Comparison of ENCODE assay signal across 8 cellular contexts in genomic region chr16:58020628-58021521, GRCh38. TPM values are rescaled to one million over a fixed set of nuclear protein-coding genes. Genes with fewer than 3 reads are reported as not detected.
A peak's percentile ranks its signal among the peaks of the same experiment; 100 is the strongest.
DNase-seq lines count a peak whose midpoint lies in the region; ATAC-seq and TF ChIP-seq lines count a peak whose summit lies in the region.

No MANE protein-coding gene starts in this region.

- intact Hi-C loops in heart right ventricle (cut with DNase I) = loop anchor here (1.0 to 10.0 kb wide), 7 partner anchors 100 to 176 kb away; partner anchors contain the start of genes CSNK2A2 (in 5 of the 10) and CFAP20 (in 1 of the 10)

- H3K4me3 Mint-ChIP-seq in activated naive CD8-positive, alpha-beta T cell = no peak overlapping the region

- H3K4me1 Mint-ChIP-seq in activated naive CD8-positive, alpha-beta T cell (ENCODE audit: low read depth) = peaks cover 16% of the 10 kb centered on the region

- no peaks in the 10 kb centered on the region for H3K36me3 Mint-ChIP-seq in activated naive CD8-positive, alpha-beta T cell

- ATAC-seq in GM19395 (IDR thresholded peaks at IDR 0.05; ENCODE audit: unreplicated experiment) = peak; percentile 50
- peak in 4 of 8 donors; percentile 22 to 37 (median 30) for ATAC-seq in heart right ventricle

- DNase-seq in BE2C (peak; percentile 76), RPMI7951 (ENCODE audit: low read depth) (peak; percentile 33), heart right ventricle (peak; percentile 66 to 75), retina (peak; percentile 88), NCI-H187 treated with DMSO at 0.1 percent for 48 hours (lab: John Stamatoyannopoulos, UW) (no peak), NCI-H1105 treated with DMSO at 0.1 percent for 48 hours (lab: John Stamatoyannopoulos, UW) (no peak)

- H3K4me1 ChIP-seq in BE2C = peaks cover 33% of the 10 kb centered on the region
- peaks cover 17 to 58% (median 47%) of the 10 kb centered on the region in 9 donors for H3K4me1 ChIP-seq in heart right ventricle

- no peaks in the 10 kb centered on the region; the same call in 1 of the 2 replicates for H3K36me3 ChIP-seq in BE2C
- peaks cover 0 to 39% (median 0%) of the 10 kb centered on the region in 9 donors for H3K36me3 ChIP-seq in heart right ventricle

- no peak overlapping the region for H3K4me3 ChIP-seq in BE2C (ENCODE audit: low read depth, low read length)
- no peak overlapping the region for H3K4me3 ChIP-seq in heart right ventricle

- no peaks in the 10 kb centered on the region for H3K9me3 Mint-ChIP-seq in activated naive CD8-positive, alpha-beta T cell (ENCODE audit: low read depth)

- peak; percentile 89 for TF ChIP-seq CTCF in BE2C (IDR thresholded peaks at IDR 0.05; ENCODE audit: low read depth, low read length)
- peak; percentile 64 to 88 (median 83) for TF ChIP-seq CTCF in heart right ventricle (IDR thresholded peaks at IDR 0.05)

- H3K27me3 ChIP-seq in BE2C (peaks cover 23% of the 10 kb centered on the region), heart right ventricle (peaks cover 0 to 20% (median 0%) of the 10 kb centered on the region in 7 donors)

- no peaks in the 10 kb centered on the region for H3K9me3 ChIP-seq in BE2C
- H3K9me3 ChIP-seq in heart right ventricle = no peaks in the 10 kb centered on the region

- WGBS in heart right ventricle, 2 donors = 49 to 52% methylated on average over 8 of the region's 8 CpGs

- H3K27ac Mint-ChIP-seq in activated naive CD8-positive, alpha-beta T cell = peak overlapping the region; percentile 8

- no peaks in the 10 kb centered on the region for H3K27me3 Mint-ChIP-seq in activated naive CD8-positive, alpha-beta T cell

- peak overlapping the region in 1 of 10 donors; percentile 36 for H3K27ac ChIP-seq in heart right ventricle

RNA-seq across cellular contexts. Expression of gene MMP15, which starts 4.7 kb away (rescaled TPM):
- polyA plus RNA-seq in BE2C (2012; ENCODE audit: insufficient read depth, insufficient read length, low read depth) = 49.0 TPM
- total RNA-seq in RPMI7951 (2014; rRNA removed; shearing (Covaris generic)) = 2.6 and 7.7 TPM in 2 replicates
- total RNA-seq in heart right ventricle = 10 to 100 TPM; 38.2 to 88.4 (median 59.3) TPM
- 10 to 100 TPM; 24.4 to 31.4 TPM for polyA plus RNA-seq in heart right ventricle

RNA-seq across cellular contexts. Expression of gene USB1, which starts 19.7 kb away (rescaled TPM):
- polyA plus RNA-seq in BE2C (2012; ENCODE audit: insufficient read depth, insufficient read length, low read depth) = 40.6 TPM
- total RNA-seq in RPMI7951 (2014; rRNA removed; shearing (Covaris generic)) = 28.6 and 31.0 TPM in 2 replicates
- total RNA-seq in heart right ventricle = 10 to 100 TPM; 21.1 to 39.2 (median 31.5) TPM
- 10 to 100 TPM; 23.6 to 44.3 TPM for polyA plus RNA-seq in heart right ventricle

RNA-seq across cellular contexts. Expression of gene ZNF319, which starts 20.4 kb away (rescaled TPM):
- 7.1 TPM for polyA plus RNA-seq in BE2C (2012; ENCODE audit: insufficient read depth, insufficient read length, low read depth)
- total RNA-seq in RPMI7951 (2014; rRNA removed; shearing (Covaris generic)) = 1.1 and 1.3 TPM in 2 replicates
- total RNA-seq in heart right ventricle = 10 to 100 TPM in 1 of 10 donors, 1 to 10 TPM in 9; 5.0 to 11.3 (median 7.5) TPM
- polyA plus RNA-seq in heart right ventricle = 1 to 10 TPM; 3.5 to 4.3 TPM

RNA-seq across cellular contexts. Expression of gene CNGB1, which starts 49.9 kb away (rescaled TPM):
- polyA plus RNA-seq in BE2C (2012; ENCODE audit: insufficient read depth, insufficient read length, low read depth) = 3.8 TPM
- not detected in 2 replicates for total RNA-seq in RPMI7951 (2014; rRNA removed; shearing (Covaris generic))
- total RNA-seq in heart right ventricle = not detected
- polyA plus RNA-seq in heart right ventricle = not detected

Comparison
In these comparisons a context has a peak if more than half of its experiments do, and no peak if none do; other contexts are left out.
1. DNase-seq: peak in BE2C (single experiment), RPMI7951 (single experiment), heart right ventricle (2 of 2) and retina (single experiment); none in NCI-H187 treated with DMSO at 0.1 percent for 48 hours (single experiment) and NCI-H1105 treated with DMSO at 0.1 percent for 48 hours (single experiment).